Comparison of ENCODE assay signal across 19 cellular contexts in genomic region chr15:59424626-59425025, GRCh38. TPM values are rescaled to one million over a fixed set of nuclear protein-coding genes. Genes with fewer than 3 reads are reported as not detected.
A peak's percentile ranks its signal among the peaks of the same experiment; 100 is the strongest.
DNase-seq lines count a peak whose midpoint lies in the region; ATAC-seq and TF ChIP-seq lines count a peak whose summit lies in the region.
"Had no signal": no experiment of that assay in that cellular context is flagged by ENCODE, and none has a peak within 500 bp of the region (broad histone marks: within the 10 kb centered on the region; RNA-seq: fewer than 3 reads in every experiment).

No MANE protein-coding gene starts in this region.

- no peaks in the 10 kb centered on the region for H3K9me3 ChIP-seq in adrenal gland (replicated peaks in 1 of 3)

- DNase-seq in NCI-H345 (lab: John Stamatoyannopoulos, UW) (peak; percentile 15), NCI-H345 treated with DMSO at 0.1 percent for 48 hours (lab: John Stamatoyannopoulos, UW; ENCODE audit: unreplicated experiment) (no peak), NCI-H510A (lab: John Stamatoyannopoulos, UW) (peak; percentile 44), epithelial cell of esophagus (ENCODE audit: low read depth) (peak; percentile 51), WTC11 (ENCODE audit: low spot score) (no peak), MV-4-11 (lab: John Stamatoyannopoulos, UW) (no peak), adrenal gland (no peak)
- DNase-seq in activated naive CD8-positive, alpha-beta T cell treated with anti-CD3 and anti-CD28 coated beads for 36 hours: no peak
- DNase-seq: CD8-positive, alpha-beta memory T cell; GM23248; HCEC 1CT; KG1; NCI-H1048; NCI-H1436 treated with DMSO at 0.1 percent for 48 hours; NCI-H2081; NCI-H446 treated with DMSO at 0.1 percent for 48 hours had no signal

- peaks cover 18% of the 10 kb centered on the region for H3K9me3 Mint-ChIP-seq in WTC11
- H3K9me3 Mint-ChIP-seq in activated naive CD8-positive, alpha-beta T cell treated with anti-CD3 and anti-CD28 coated beads for 36 hours: peaks cover under 1% of the 10 kb centered on the region

- H3K4me1 Mint-ChIP-seq in WTC11: peaks cover 17% of the 10 kb centered on the region
- peaks cover 5% of the 10 kb centered on the region for H3K4me1 Mint-ChIP-seq in activated naive CD8-positive, alpha-beta T cell treated with anti-CD3 and anti-CD28 coated beads for 36 hours

- no peak for TF ChIP-seq CTCF in epithelial cell of esophagus (IDR thresholded peaks at IDR 0.05; ENCODE audit: insufficient read depth, low read depth, low read length, missing control alignments)
- TF ChIP-seq CTCF in WTC11 (IDR thresholded peaks at IDR 0.05): no peak
- TF ChIP-seq CTCF in adrenal gland (IDR thresholded peaks at IDR 0.05): no peak

- no peaks in the 10 kb centered on the region for H3K36me3 ChIP-seq in adrenal gland (replicated peaks in 1 of 2)
- H3K36me3 ChIP-seq: BLaER1 treated with 17β-estradiol and CSF1 and Interleukin-3, amounts not matched to agents 10 nM and 100 nM had no signal

- no peak for TF ChIP-seq POLR2A in adrenal gland (IDR thresholded peaks at IDR 0.05)

- no peaks in the 10 kb centered on the region for H3K4me1 ChIP-seq in adrenal gland (replicated peaks in 1 of 2)

- 41 to 62% (median 52%) methylated on average over 5 of the region's 5 CpGs for WGBS in adrenal gland, 4 donors

- ATAC-seq in WTC11: no peak
- ATAC-seq: Panc1, Right ventricle myocardium inferior had no signal

- H3K4me3 Mint-ChIP-seq in WTC11: no peak overlapping the region
- H3K4me3 Mint-ChIP-seq in activated naive CD8-positive, alpha-beta T cell treated with anti-CD3 and anti-CD28 coated beads for 36 hours: no peak overlapping the region
- H3K4me3 Mint-ChIP-seq: CD8-positive, alpha-beta memory T cell had no signal

- H3K27ac ChIP-seq in adrenal gland: no peak overlapping the region
- H3K27ac ChIP-seq: BLaER1 treated with 17β-estradiol and CSF1 and Interleukin-3, amounts not matched to agents 10 nM and 100 nM; GM23248 had no signal

- H3K27ac Mint-ChIP-seq in WTC11: no peak overlapping the region
- H3K27ac Mint-ChIP-seq in activated naive CD8-positive, alpha-beta T cell treated with anti-CD3 and anti-CD28 coated beads for 36 hours: no peak overlapping the region
- H3K27ac Mint-ChIP-seq: CD8-positive, alpha-beta memory T cell had no signal

- H3K27me3 ChIP-seq in adrenal gland: peaks cover 4% of the 10 kb centered on the region
- H3K27me3 ChIP-seq: BLaER1 treated with 17β-estradiol and CSF1 and Interleukin-3, amounts not matched to agents 10 nM and 100 nM had no signal

- CTCF ChIA-PET in WTC11 (lab: Charles Lee): no interaction called here

- peaks cover 7% of the 10 kb centered on the region for H3K36me3 Mint-ChIP-seq in WTC11
- no peaks in the 10 kb centered on the region for H3K36me3 Mint-ChIP-seq in activated naive CD8-positive, alpha-beta T cell treated with anti-CD3 and anti-CD28 coated beads for 36 hours

- no peak overlapping the region for H3K4me3 ChIP-seq in epithelial cell of esophagus (ENCODE audit: low read length)
- H3K4me3 ChIP-seq in adrenal gland: no peak overlapping the region
- H3K4me3 ChIP-seq: BLaER1 treated with 17β-estradiol and CSF1 and Interleukin-3, amounts not matched to agents 10 nM and 100 nM; GM23248 had no signal

- POLR2A ChIA-PET in WTC11 (lab: Charles Lee): no interaction called here

- H3K27me3 Mint-ChIP-seq in WTC11 (ENCODE audit: low read depth): peaks cover 12% of the 10 kb centered on the region
- H3K27me3 Mint-ChIP-seq in activated naive CD8-positive, alpha-beta T cell treated with anti-CD3 and anti-CD28 coated beads for 36 hours: peaks cover 23% of the 10 kb centered on the region

- intact Hi-C loops in adrenal gland (cut with DNase I): no loop called here

TF ChIP-seq in WTC11, 78 proteins besides CTCF, POLR2A, EP300 and RAD21:
- TF ChIP-seq, protein P1, sequence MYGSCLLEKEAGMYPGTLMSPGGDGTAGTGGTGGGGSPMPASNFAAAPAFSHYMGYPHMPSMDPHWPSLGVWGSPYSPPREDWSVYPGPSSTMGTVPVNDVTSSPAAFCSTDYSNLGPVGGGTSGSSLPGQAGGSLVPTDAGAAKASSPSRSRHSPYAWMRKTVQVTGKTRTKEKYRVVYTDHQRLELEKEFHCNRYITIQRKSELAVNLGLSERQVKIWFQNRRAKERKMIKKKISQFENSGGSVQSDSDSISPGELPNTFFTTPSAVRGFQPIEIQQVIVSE (CRISPR knock-in tag; IDR thresholded peaks at IDR 0.05; ENCODE audit: borderline replicate concordance): no peak
- TF ChIP-seq ZNF416 (CRISPR knock-in tag; IDR thresholded peaks at IDR 0.05) (no peak), SMAD4 (CRISPR knock-in tag; IDR thresholded peaks at IDR 0.05) (no peak), ESRRA (CRISPR knock-in tag; IDR thresholded peaks at IDR 0.05; ENCODE audit: borderline replicate concordance) (no peak), ZNF121 (CRISPR knock-in tag; IDR thresholded peaks at IDR 0.05) (no peak), ZNF671 (CRISPR knock-in tag; IDR thresholded peaks at IDR 0.05) (no peak), IRF1 (CRISPR knock-in tag; IDR thresholded peaks at IDR 0.05) (no peak)
- TF ChIP-seq, protein P2, sequence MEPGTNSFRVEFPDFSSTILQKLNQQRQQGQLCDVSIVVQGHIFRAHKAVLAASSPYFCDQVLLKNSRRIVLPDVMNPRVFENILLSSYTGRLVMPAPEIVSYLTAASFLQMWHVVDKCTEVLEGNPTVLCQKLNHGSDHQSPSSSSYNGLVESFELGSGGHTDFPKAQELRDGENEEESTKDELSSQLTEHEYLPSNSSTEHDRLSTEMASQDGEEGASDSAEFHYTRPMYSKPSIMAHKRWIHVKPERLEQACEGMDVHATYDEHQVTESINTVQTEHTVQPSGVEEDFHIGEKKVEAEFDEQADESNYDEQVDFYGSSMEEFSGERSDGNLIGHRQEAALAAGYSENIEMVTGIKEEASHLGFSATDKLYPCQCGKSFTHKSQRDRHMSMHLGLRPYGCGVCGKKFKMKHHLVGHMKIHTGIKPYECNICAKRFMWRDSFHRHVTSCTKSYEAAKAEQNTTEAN (CRISPR knock-in tag; IDR thresholded peaks at IDR 0.05): no peak
TF ChIP-seq in WTC11: peak in this region for 0.

RNA-seq across cellular contexts. Expression of gene FAM81A, which starts 13.4 kb away (rescaled TPM):
- total RNA-seq in WTC11 (2021) (2.0 to 2.4 TPM (median 2.1 TPM) in 3 replicates), adrenal gland (under 1 TPM in 4 of 8 donors, not detected in 4; 0.08 to 0.96 (median 0.20) TPM)
- polyA plus RNA-seq in adrenal gland: under 1 TPM; 0.16 to 0.31 (median 0.27) TPM
- total RNA-seq in activated naive CD8-positive, alpha-beta T cell treated with anti-CD3 and anti-CD28 coated beads for 36 hours: 1 to 10 TPM; 1.3 to 1.6 TPM
- polyA plus RNA-seq: CD8-positive, alpha-beta memory T cell had no signal

RNA-seq across cellular contexts. Expression of gene MYO1E, which starts 52.0 kb away (rescaled TPM):
- total RNA-seq in WTC11 (2021) (83.6 to 104 TPM (median 99.9 TPM) in 3 replicates), adrenal gland (10 to 100 TPM; 11.9 to 50.8 (median 30.9) TPM)
- polyA plus RNA-seq in adrenal gland: 10 to 100 TPM; 16.0 to 19.8 (median 17.9) TPM
- 10 to 100 TPM; 51.0 to 61.0 TPM for total RNA-seq in activated naive CD8-positive, alpha-beta T cell treated with anti-CD3 and anti-CD28 coated beads for 36 hours

Comparison
In these comparisons a context has a peak if more than half of its experiments do, and no peak if none do; other contexts are left out.
1. DNase-seq: peak in NCI-H345 (single experiment), NCI-H510A (single experiment) and epithelial cell of esophagus (single experiment); none in NCI-H345 treated with DMSO at 0.1 percent for 48 hours (single experiment), WTC11 (single experiment), MV-4-11 (single experiment), adrenal gland (0 of 7) and activated naive CD8-positive, alpha-beta T cell treated with anti-CD3 and anti-CD28 coated beads for 36 hours (single experiment).